8 cellular contexts compared by ENCODE assay signal in genomic region chr19:58279042-58279924, GRCh38.
DNase-seq lines count a peak whose midpoint lies in the region; ATAC-seq and TF ChIP-seq lines count a peak whose summit lies in the region.

No MANE protein-coding gene starts in this region.

- peaks cover 18% of the 10 kb centered on the region for H3K4me1 ChIP-seq in OCI-LY1 (ENCODE audit: insufficient read depth, low read length, severe bottlenecking)

- peak; percentile 17 for DNase-seq in NK-92 treated with Interleukin-12 subunit alpha and Interleukin-12 subunit beta, amount 100 ng/mL, for 24 hours (lab: John Stamatoyannopoulos, UW)
- DNase-seq in NK-92 (lab: John Stamatoyannopoulos, UW; ENCODE audit: unreplicated experiment) (no peak), foreskin fibroblast (peak; percentile 59 to 82)
- peak; percentile 18 for DNase-seq in activated effector memory CD4-positive, alpha-beta T cell treated with Interleukin-2 at 50 U/mL for 16 hours
- DNase-seq in stimulated activated naive CD8-positive, alpha-beta T cell treated with anti-CD3 and anti-CD28 coated beads, Interleukin-15, Interleukin-2, amounts not matched to agents 100 U/mL and 50 U/mL, for 24 hours = peak; percentile 69

- H3K79me2 ChIP-seq in OCI-LY1 (ENCODE audit: insufficient read depth, low read length) = peaks cover 29% of the 10 kb centered on the region

- peak overlapping the region; percentile 64; the same call in 1 of the 2 replicates for H2AFZ ChIP-seq in OCI-LY1 (ENCODE audit: low read length)

- peaks cover 67% of the 10 kb centered on the region for H3K36me3 ChIP-seq in OCI-LY1 (ENCODE audit: insufficient read depth, low read length)

- peak; percentile 15 for ATAC-seq in HG03196 (IDR thresholded peaks at IDR 0.05; ENCODE audit: unreplicated experiment)
- no peak for ATAC-seq in stimulated activated naive CD8-positive, alpha-beta T cell treated with anti-CD3 and anti-CD28 coated beads, Interleukin-15, Interleukin-2, amounts not matched to agents 100 U/mL and 50 U/mL, for 24 hours

- peaks cover 22% of the 10 kb centered on the region for H3K4me1 Mint-ChIP-seq in nephron

- H3K27ac Mint-ChIP-seq in nephron = peak overlapping the region; percentile 94 to 97 (median 95)

- no peaks in the 10 kb centered on the region for H3K27me3 ChIP-seq in OCI-LY1 (ENCODE audit: insufficient read depth, low read length)

- TF ChIP-seq CTCF in OCI-LY1 (IDR thresholded peaks at IDR 0.05; ENCODE audit: low read length) (no peak), foreskin fibroblast (IDR thresholded peaks at IDR 0.05; ENCODE audit: low read depth, low read length) (no peak), nephron (IDR thresholded peaks at IDR 0.05; ENCODE audit: unreplicated experiment in 3 of 3) (no peak)

- H3K4me3 ChIP-seq in OCI-LY1 (ENCODE audit: low read depth, low read length, poor library complexity, severe bottlenecking) (peak overlapping the region; percentile 98), foreskin fibroblast (ENCODE audit: low read depth in 1 of 2, low read length in 2 of 2) (peak overlapping the region; percentile 82 to 94)

- no peaks in the 10 kb centered on the region for H3K9me2 ChIP-seq in OCI-LY1 (ENCODE audit: low read depth, low read length)

- H3F3A ChIP-seq in OCI-LY1 (ENCODE audit: insufficient read depth, low read length) = no peaks in the 10 kb centered on the region

- peaks cover 72% of the 10 kb centered on the region for H3K9me3 Mint-ChIP-seq in nephron

- peak overlapping the region; percentile 98 for H3K9ac ChIP-seq in OCI-LY1 (ENCODE audit: low read length)

- H3K27me3 Mint-ChIP-seq in nephron (ENCODE audit: low read depth) = peaks cover 3% of the 10 kb centered on the region

- H3K4me2 ChIP-seq in OCI-LY1 (ENCODE audit: low read length) = peak overlapping the region; percentile 98

- H4K20me1 ChIP-seq in OCI-LY1 (ENCODE audit: insufficient read depth, low read length) = no peaks in the 10 kb centered on the region

- peak overlapping the region; percentile 90 to 98 (median 90) for H3K4me3 Mint-ChIP-seq in nephron

- H3K9me3 ChIP-seq in OCI-LY1 (ENCODE audit: low read length) = peaks cover 18% of the 10 kb centered on the region

- H3K27ac ChIP-seq in OCI-LY1 (ENCODE audit: low read depth, low read length, poor library complexity, severe bottlenecking) = peak overlapping the region; percentile 64

- H3K36me3 Mint-ChIP-seq in nephron (ENCODE audit: low read depth) = peaks cover 96% of the 10 kb centered on the region
